Comparison of ENCODE assay signal across 8 cellular contexts in the genomic region with DNA sequence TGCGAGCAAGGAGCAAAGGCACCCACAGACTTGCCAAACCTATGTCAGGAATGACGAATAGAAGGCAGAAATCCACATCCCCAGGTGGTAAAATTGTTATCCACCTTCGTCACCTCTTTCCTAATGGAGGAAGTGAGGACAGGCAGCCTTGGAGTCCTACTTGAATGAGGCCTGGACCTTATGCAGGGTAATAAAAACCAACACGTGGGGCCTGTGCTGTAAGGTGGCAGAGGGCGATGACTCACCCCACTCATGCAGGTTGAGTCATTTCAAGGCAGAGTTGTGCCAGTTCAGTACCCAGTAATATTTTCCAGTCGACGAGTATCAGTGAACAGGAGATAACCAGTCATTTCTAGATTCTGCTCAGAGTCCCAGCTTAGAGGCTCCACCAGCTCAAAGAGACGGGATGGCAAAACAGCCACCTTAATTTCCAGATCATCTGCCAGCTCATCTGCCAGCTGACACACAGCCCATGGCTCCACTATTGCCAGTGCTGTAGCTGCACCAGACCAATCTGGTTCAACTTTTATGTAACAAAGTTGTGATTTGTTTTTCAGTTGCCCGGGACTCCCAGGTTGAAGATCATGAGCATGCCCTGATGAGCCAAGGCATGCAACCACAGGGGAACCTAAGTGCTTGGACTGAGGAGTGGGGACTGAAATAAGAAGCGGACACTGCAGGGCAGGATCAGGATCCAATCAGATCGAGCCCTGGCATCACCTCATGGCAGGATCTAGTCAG.
A peak's percentile ranks its signal among the peaks of the same experiment; 100 is the strongest.
DNase-seq lines count a peak whose midpoint lies in the region; ATAC-seq, FAIRE-seq and TF ChIP-seq lines count a peak whose summit lies in the region.
"Had no signal": no experiment of that assay in that cellular context is flagged by ENCODE, and none has a peak within 500 bp of the region (broad histone marks: within the 10 kb centered on the region; RNA-seq: fewer than 3 reads in every experiment).

No MANE protein-coding gene starts in this region.

- H3K9me1 ChIP-seq in endothelial cell of umbilical vein (replicated peaks; ENCODE audit: control insufficient read depth, extremely low read depth, insufficient read depth, low read length) = no peaks in the 10 kb centered on the region

- WGBS in sigmoid colon, 2 donors = 41 to 69% methylated on average over 11 of the region's 11 CpGs

- H3K9me3 ChIP-seq in endothelial cell of umbilical vein (replicated peaks; ENCODE audit: control insufficient read depth, insufficient read depth, low read length) = no peaks in the 10 kb centered on the region
- H3K9me3 ChIP-seq in sigmoid colon = no peaks in the 10 kb centered on the region

- no peak overlapping the region for H2AFZ ChIP-seq in endothelial cell of umbilical vein (ENCODE audit: low read depth, low read length)

- H3K27me3 ChIP-seq in endothelial cell of umbilical vein (ENCODE audit: control insufficient read depth in 2 of 2, insufficient read depth in 2 of 2, low read length in 2 of 2) = no peaks in the 10 kb centered on the region
- no peaks in the 10 kb centered on the region for H3K27me3 ChIP-seq in sigmoid colon

- peaks cover 5% of the 10 kb centered on the region for H3K4me1 ChIP-seq in endothelial cell of umbilical vein (ENCODE audit: control insufficient read depth, extremely low read depth, insufficient read depth, low read length)
- H3K4me1 ChIP-seq in sigmoid colon = peaks cover 0 to 24% (median 17%) of the 10 kb centered on the region in 4 donors

- H3K79me2 ChIP-seq in endothelial cell of umbilical vein (ENCODE audit: control insufficient read depth, insufficient read depth, low read length) = no peaks in the 10 kb centered on the region

- POLR2A ChIA-PET in endothelial cell of umbilical vein (lab: Charles Lee) = no interaction called here

- TF ChIP-seq CTCF in endothelial cell of umbilical vein (IDR thresholded peaks at IDR 0.05; ENCODE audit: extremely low read depth in 1 of 2, insufficient read depth in 1 of 2, low read depth in 1 of 2, low read length in 2 of 2) (no peak), sigmoid colon (IDR thresholded peaks at IDR 0.05) (no peak)

- H3K27ac ChIP-seq in endothelial cell of umbilical vein (ENCODE audit: insufficient read depth, low read depth, low read length) (no peak overlapping the region), sigmoid colon (peak overlapping the region; percentile 48 to 71 (median 64))

- no peak overlapping the region for H3K4me2 ChIP-seq in endothelial cell of umbilical vein (ENCODE audit: insufficient read depth, low read length)

- peak in 2 of 4 donors; percentile 51 to 76 for TF ChIP-seq EP300 in sigmoid colon (IDR thresholded peaks at IDR 0.05)

- intact Hi-C loops in endothelial cell of umbilical vein (cut with micrococcal nuclease) (no loop called here), sigmoid colon (cut with DNase I) (no loop called here)

- TF ChIP-seq POLR2A in endothelial cell of umbilical vein (IDR thresholded peaks at IDR 0.05; ENCODE audit: low read depth, low read length) = no peak
- TF ChIP-seq POLR2A in sigmoid colon (IDR thresholded peaks at IDR 0.05) = no peak

- H3K36me3 ChIP-seq in endothelial cell of umbilical vein (ENCODE audit: control insufficient read depth in 2 of 2, extremely low read depth in 1 of 2, insufficient read depth in 2 of 2, low read length in 2 of 2) = no peaks in the 10 kb centered on the region
- no peaks in the 10 kb centered on the region for H3K36me3 ChIP-seq in sigmoid colon

- no peak overlapping the region for H3K9ac ChIP-seq in endothelial cell of umbilical vein (replicated peaks; ENCODE audit: extremely low read depth, insufficient read depth, low read length)

- ATAC-seq in GM19025 (IDR thresholded peaks at IDR 0.05; ENCODE audit: low read depth, unreplicated experiment) (peak; percentile 58), HG03460 (IDR thresholded peaks at IDR 0.05; ENCODE audit: unreplicated experiment) (peak; percentile 77)

- dilution Hi-C loops in endothelial cell of umbilical vein (cut with MboI; ENCODE audit: extremely low pct_ligation_motif_present, low sequenced_read_pairs) = no loop called here

- FAIRE-seq in endothelial cell of umbilical vein (lab: Jason Lieb, UNC) = peak; percentile 94
- FAIRE-seq: TTC549 had no signal

- no TSS peak for BruUV-seq in endothelial cell of umbilical vein (replicated peaks; lab: Mats Ljungman, UMichigan)

- H3K4me3 ChIP-seq in endothelial cell of umbilical vein (replicated peaks in 1 of 3; ENCODE audit: insufficient read depth in 1 of 3, low read depth in 1 of 3, low read length in 3 of 3) (no peak overlapping the region), sigmoid colon (no peak overlapping the region)

- no peaks in the 10 kb centered on the region for H4K20me1 ChIP-seq in endothelial cell of umbilical vein (replicated peaks; ENCODE audit: control insufficient read depth, extremely low read depth, insufficient read depth, low read length)

- CTCF ChIA-PET in endothelial cell of umbilical vein (lab: Charles Lee) = interaction anchor here (0.6 to 2.6 kb wide), 6 partner anchors 13 to 78 kb away, joined by 3 to 11 read pairs (median 4); no protein-coding TSS in a partner anchor

- peak; percentile 47 to 82 for DNase-seq in activated CD4-positive, alpha-beta T cell treated with anti-CD3 and anti-CD28 coated beads, Interleukin-2, amount 50 U/mL, for 24 hours (ENCODE audit: low read depth in 1 of 2, low spot score in 1 of 2)
- DNase-seq in endothelial cell of umbilical vein (ENCODE audit: low read depth, low spot score) (peak; percentile 90), sigmoid colon (peak; percentile 74), NCI-H748 (lab: John Stamatoyannopoulos, UW; ENCODE audit: unreplicated experiment) (no peak), NCI-H1930 (lab: John Stamatoyannopoulos, UW) (no peak)

TF ChIP-seq in endothelial cell of umbilical vein, 7 proteins besides CTCF, POLR2A, EP300 and RAD21:
- peak; percentile 98 for TF ChIP-seq FOS (IDR thresholded peaks at IDR 0.05; ENCODE audit: borderline replicate concordance, insufficient read depth, low read length)
- peak; percentile 11 for TF ChIP-seq GATA2 (IDR thresholded peaks at IDR 0.05; ENCODE audit: insufficient read depth, insufficient read length, low read depth, low read length)
- peak; percentile 98 for TF ChIP-seq JUN (IDR thresholded peaks at IDR 0.05; ENCODE audit: borderline replicate concordance, insufficient read depth, insufficient read length, low read depth)
- TF ChIP-seq, protein P1, sequence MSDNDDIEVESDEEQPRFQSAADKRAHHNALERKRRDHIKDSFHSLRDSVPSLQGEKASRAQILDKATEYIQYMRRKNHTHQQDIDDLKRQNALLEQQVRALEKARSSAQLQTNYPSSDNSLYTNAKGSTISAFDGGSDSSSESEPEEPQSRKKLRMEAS (IDR thresholded peaks at IDR 0.05; ENCODE audit: insufficient read depth, insufficient read length) = peak; percentile 86
- TF ChIP-seq EZH2 (IDR thresholded peaks at IDR 0.05; ENCODE audit: borderline replicate concordance, low read depth, low read length, severe bottlenecking) = no peak
- peak; percentile 68 for TF ChIP-seq MYC (IDR thresholded peaks at IDR 0.05; ENCODE audit: low read depth, low read length)
- TF ChIP-seq POLR2AphosphoS5 (IDR thresholded peaks at IDR 0.05; ENCODE audit: insufficient read depth, low read depth, low read length) = peak; percentile 34

Comparison
In these comparisons a context has a peak if more than half of its experiments do, and no peak if none do; other contexts are left out.
1. DNase-seq: peak in activated CD4-positive, alpha-beta T cell treated with anti-CD3 and anti-CD28 coated beads, Interleukin-2, amount 50 U/mL, for 24 hours (2 of 2), endothelial cell of umbilical vein (single experiment) and sigmoid colon (single experiment); none in NCI-H748 (single experiment) and NCI-H1930 (0 of 2).